Comparison of ENCODE assay signal across 16 cellular contexts in the genomic region with DNA sequence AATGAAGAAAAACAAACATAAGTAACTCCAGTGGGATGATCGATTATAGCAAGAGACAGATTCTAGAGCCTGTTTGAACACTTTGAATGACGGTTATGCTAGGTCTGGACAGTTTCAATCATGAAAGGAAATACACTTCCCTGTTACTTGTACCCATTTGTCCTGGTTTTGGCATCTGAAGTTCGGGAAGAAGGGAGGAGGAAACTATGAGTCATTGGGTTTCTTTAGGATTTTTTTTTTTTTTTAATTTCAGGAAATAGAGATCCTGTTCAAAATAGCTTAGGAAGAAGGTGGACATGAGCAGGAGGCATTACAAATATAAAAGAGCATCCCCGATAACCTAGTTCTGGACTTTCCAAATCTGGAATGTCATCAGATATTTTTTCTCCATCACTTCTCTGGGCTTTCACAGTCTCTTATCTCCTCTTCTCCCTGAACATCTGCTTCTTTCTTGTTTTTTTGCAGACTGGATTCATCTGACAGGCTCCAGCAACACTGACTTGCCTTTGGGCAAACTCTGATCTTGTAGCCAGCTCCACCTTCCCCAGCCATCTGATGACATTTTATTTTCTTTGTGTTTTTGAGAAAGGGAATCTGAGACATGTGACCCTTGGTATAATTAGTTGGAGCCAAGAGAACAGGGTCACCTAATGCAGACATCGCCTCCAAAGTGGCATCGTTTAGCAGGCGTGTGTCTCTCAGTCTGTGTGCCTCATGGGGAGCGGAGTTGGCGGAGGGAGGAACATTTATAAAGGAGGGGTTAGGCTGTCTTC.
DNase-seq lines count a peak whose midpoint lies in the region; ATAC-seq and TF ChIP-seq lines count a peak whose summit lies in the region.
"Had no signal": no experiment of that assay in that cellular context is flagged by ENCODE, and none has a peak within 500 bp of the region (broad histone marks: within the 10 kb centered on the region; RNA-seq: fewer than 3 reads in every experiment).

No MANE protein-coding gene starts in this region.

- H3K79me2 ChIP-seq in PC-3 (ENCODE audit: low read length): no peaks in the 10 kb centered on the region

- no TSS peak for BruUV-seq in PC-3 (replicated peaks; lab: Mats Ljungman, UMichigan)

- DNase-seq in NCI-H748 (lab: John Stamatoyannopoulos, UW; ENCODE audit: unreplicated experiment) (peak; percentile 22), NCI-H748 treated with DMSO at 0.1 percent for 48 hours (lab: John Stamatoyannopoulos, UW) (no peak), adipocyte (ENCODE audit: low read depth) (peak; percentile 6), fibroblast of pulmonary artery (ENCODE audit: low read depth) (peak; percentile 55), foreskin keratinocyte (no peak), COR-L47 (lab: John Stamatoyannopoulos, UW) (no peak), PC-3 (no peak)
- DNase-seq: C1 segment of cervical spinal cord, MM.1S, NCI-H1105, NCI-H187, NCI-H345, NCI-H774, SHP77 treated with DMSO at 0.1 percent for 48 hours had no signal

- H3K9me3 ChIP-seq in adipocyte (ENCODE audit: control insufficient read depth, low read length) (no peaks in the 10 kb centered on the region), PC-3 (ENCODE audit: low read length) (no peaks in the 10 kb centered on the region)

- POLR2A ChIA-PET in PC-3 (lab: Charles Lee; ENCODE audit: unreplicated experiment): no interaction called here

- intact Hi-C loops in PC-3 (cut with micrococcal nuclease): no loop called here

- H3K27me3 ChIP-seq in adipocyte (replicated peaks; ENCODE audit: control insufficient read depth, insufficient read depth, low read length) (no peaks in the 10 kb centered on the region), foreskin keratinocyte (no peaks in the 10 kb centered on the region), PC-3 (ENCODE audit: low read length) (peaks cover 46% of the 10 kb centered on the region)

- H3F3A ChIP-seq in PC-3 (ENCODE audit: low read length, unreplicated experiment): no peaks in the 10 kb centered on the region

- H3K4me3 ChIP-seq in adipocyte (ENCODE audit: low read length) (peak overlapping the region; percentile 32), fibroblast of pulmonary artery (replicated peaks; ENCODE audit: low read depth, low read length) (no peak overlapping the region), PC-3 (ENCODE audit: low read length) (no peak overlapping the region)

- 0 out of 2 replicates have a peak, but pooled peaks cover 2% of the 10 kb centered on the region for H3K9me2 ChIP-seq in PC-3 (replicated peaks; ENCODE audit: low read length)

- H3K36me3 ChIP-seq in adipocyte (ENCODE audit: control insufficient read depth, insufficient read depth, low read length, severe bottlenecking) (no peaks in the 10 kb centered on the region), PC-3 (ENCODE audit: low read depth, low read length) (no peaks in the 10 kb centered on the region)

- ATAC-seq in foreskin keratinocyte (no peak), PC-3 (no peak), HG02763 (IDR thresholded peaks at IDR 0.05; ENCODE audit: unreplicated experiment) (no peak)

- CTCF ChIA-PET in PC-3 (lab: Charles Lee): no interaction called here

- H4K20me1 ChIP-seq in PC-3 (ENCODE audit: low read length): no peaks in the 10 kb centered on the region

- TF ChIP-seq CTCF in fibroblast of pulmonary artery (IDR thresholded peaks at IDR 0.05; ENCODE audit: low read length, missing control alignments) (no peak), foreskin keratinocyte (conservative IDR thresholded peaks at IDR 0.05) (no peak), PC-3 (conservative IDR thresholded peaks at IDR 0.05; ENCODE audit: low read depth, low read length) (no peak)

- H3K4me2 ChIP-seq in PC-3 (ENCODE audit: low read length): no peak overlapping the region
- H3K4me2 ChIP-seq: KMS-11 had no signal

- H3K9ac ChIP-seq in adipocyte (ENCODE audit: low read length) (no peak overlapping the region), PC-3 (ENCODE audit: low read length) (no peak overlapping the region)
- H3K9ac ChIP-seq: KMS-11 had no signal

- H3K4me1 ChIP-seq in adipocyte (ENCODE audit: control insufficient read depth, insufficient read depth, low read length): peaks cover 7% of the 10 kb centered on the region
- H3K4me1 ChIP-seq in foreskin keratinocyte: no peaks in the 10 kb centered on the region
- no peaks in the 10 kb centered on the region for H3K4me1 ChIP-seq in PC-3 (ENCODE audit: insufficient read depth, low read length)

- H2AFZ ChIP-seq in PC-3 (ENCODE audit: low read length): no peak overlapping the region

- H3K27ac ChIP-seq in foreskin keratinocyte (no peak overlapping the region), PC-3 (ENCODE audit: low read length) (no peak overlapping the region)
- H3K27ac ChIP-seq: KMS-11 had no signal

Comparison
In these comparisons a context has a peak if more than half of its experiments do, and no peak if none do; other contexts are left out.
1. DNase-seq: peak in NCI-H748 (single experiment), adipocyte (single experiment) and fibroblast of pulmonary artery (single experiment); none in NCI-H748 treated with DMSO at 0.1 percent for 48 hours (single experiment), foreskin keratinocyte (0 of 2), COR-L47 (single experiment) and PC-3 (single experiment).